ENCODE assay signal across 8 cellular contexts in the genomic region with DNA sequence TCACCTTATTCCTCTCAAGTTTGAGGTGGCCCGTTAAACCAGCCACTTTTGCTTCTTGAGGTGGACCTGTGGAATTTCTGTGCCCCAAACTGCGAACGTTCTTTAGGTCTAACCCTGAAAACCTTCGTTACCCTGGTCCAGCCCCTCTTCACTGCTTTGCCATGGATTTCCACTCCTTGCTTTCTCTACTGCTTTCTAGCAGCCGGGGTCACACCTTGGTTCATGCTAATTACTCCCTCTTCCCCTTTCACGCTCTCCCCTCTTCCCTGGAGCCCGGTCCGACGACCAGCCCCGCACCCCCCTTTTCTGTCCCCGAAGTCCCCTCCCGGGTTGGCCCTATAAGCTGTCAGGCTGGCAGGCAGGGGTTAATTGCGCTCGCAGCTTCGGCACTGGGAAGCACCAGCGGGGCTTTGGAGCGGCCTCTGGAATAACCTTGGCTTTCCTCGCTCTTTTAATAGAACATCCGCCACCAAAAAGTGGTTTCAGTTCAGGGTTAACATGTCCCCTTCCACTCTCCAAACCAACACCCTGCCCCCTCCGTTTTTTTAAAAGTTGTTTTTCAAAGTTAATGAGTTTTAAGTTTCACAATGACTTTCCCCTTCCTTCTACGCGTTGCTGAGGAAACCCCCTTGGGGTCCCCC. TPM values are rescaled to one million over a fixed set of nuclear protein-coding genes. Genes with fewer than 3 reads are reported as not detected.
A peak's percentile ranks its signal among the peaks of the same experiment; 100 is the strongest.
DNase-seq lines count a peak whose midpoint lies in the region; ATAC-seq and TF ChIP-seq lines count a peak whose summit lies in the region.

No MANE protein-coding gene starts in this region.

- H3K36me3 Mint-ChIP-seq in activated naive CD8-positive, alpha-beta T cell treated with anti-CD3 and anti-CD28 coated beads, Interleukin-2, amount 10 ng/mL, durations not matched to agents 7 days and 5 days = peaks cover 13% of the 10 kb centered on the region

- peaks cover 11% of the 10 kb centered on the region for H4K20me1 ChIP-seq in hepatocyte (ENCODE audit: insufficient read depth, poor library complexity, severe bottlenecking)

- H3K79me2 ChIP-seq in hepatocyte = peaks cover 35% of the 10 kb centered on the region

- no peaks in the 10 kb centered on the region for H3K27me3 ChIP-seq in hepatocyte

- H3K4me3 ChIP-seq in hepatocyte = peak overlapping the region; percentile 60

- no peak for TF ChIP-seq CTCF in hepatocyte (IDR thresholded peaks at IDR 0.05; ENCODE audit: poor library complexity)

- intact Hi-C loops in sciatic nerve (cut with DNase I) = loop anchor here (10.0 kb wide), 1 partner anchor 306 kb away; no protein-coding TSS in a partner anchor

- 2% methylated on average over 17 of the region's 22 CpGs for WGBS in hepatocyte (ENCODE audit: low lambda C conversion rate, missing lambda C conversion rate)

- H3K27me3 Mint-ChIP-seq in activated naive CD8-positive, alpha-beta T cell treated with anti-CD3 and anti-CD28 coated beads, Interleukin-2, amount 10 ng/mL, durations not matched to agents 7 days and 5 days = no peaks in the 10 kb centered on the region

- peak overlapping the region; percentile 42 for H2AFZ ChIP-seq in hepatocyte

- POLR2A ChIA-PET in activated naive CD8-positive, alpha-beta T cell treated with anti-CD3 and anti-CD28 coated beads, Interleukin-2, amount 10 ng/mL, durations not matched to agents 7 days and 5 days (lab: Charles Lee) = interaction anchor here (2.4 kb wide), 1 partner anchor 128 kb away, joined by 7 read pairs; no protein-coding TSS in a partner anchor

- peak overlapping the region; percentile 87 for H3K4me2 ChIP-seq in hepatocyte

- H3K36me3 ChIP-seq in hepatocyte (replicated peaks; ENCODE audit: insufficient read depth, low read depth) = no peaks in the 10 kb centered on the region

- peaks cover 20% of the 10 kb centered on the region for H3K4me1 ChIP-seq in hepatocyte (ENCODE audit: insufficient read depth)

- no peaks in the 10 kb centered on the region for H3K9me3 ChIP-seq in hepatocyte (ENCODE audit: low read depth)

- peak overlapping the region; percentile 96 for H3K4me3 Mint-ChIP-seq in activated naive CD8-positive, alpha-beta T cell treated with anti-CD3 and anti-CD28 coated beads, Interleukin-2, amount 10 ng/mL, durations not matched to agents 7 days and 5 days

- peaks cover 22% of the 10 kb centered on the region for H3K4me1 Mint-ChIP-seq in activated naive CD8-positive, alpha-beta T cell treated with anti-CD3 and anti-CD28 coated beads, Interleukin-2, amount 10 ng/mL, durations not matched to agents 7 days and 5 days

- DNase-seq in COLO668 (lab: John Stamatoyannopoulos, UW; ENCODE audit: unreplicated experiment) = peak; percentile 56
- peak; percentile 56 for DNase-seq in NCI-H510A treated with DMSO at 0.1 percent for 48 hours (lab: John Stamatoyannopoulos, UW)
- DNase-seq in activated naive CD8-positive, alpha-beta T cell treated with anti-CD3 and anti-CD28 coated beads, Interleukin-2, amount 10 ng/mL, durations not matched to agents 7 days and 5 days = peak; percentile 69
- DNase-seq in hepatocyte (ENCODE audit: low spot score) = peak; percentile 81
- DNase-seq in sciatic nerve (ENCODE audit: low spot score) = peak; percentile 85
- DNase-seq in dermis blood vessel endothelial cell = no peak

- ATAC-seq in GM19025 (IDR thresholded peaks at IDR 0.05; ENCODE audit: low read depth, unreplicated experiment) (peak; percentile 12), HG03135 (IDR thresholded peaks at IDR 0.05; ENCODE audit: unreplicated experiment) (peak; percentile 27), sciatic nerve (peak; percentile 54)
- peak; percentile 30 for ATAC-seq in activated naive CD8-positive, alpha-beta T cell treated with anti-CD3 and anti-CD28 coated beads, Interleukin-2, amount 10 ng/mL, durations not matched to agents 7 days and 5 days (ENCODE audit: low read depth)

- peak overlapping the region; percentile 99 for H3K27ac ChIP-seq in hepatocyte

- H3K9me3 Mint-ChIP-seq in activated naive CD8-positive, alpha-beta T cell treated with anti-CD3 and anti-CD28 coated beads, Interleukin-2, amount 10 ng/mL, durations not matched to agents 7 days and 5 days = peaks cover 8% of the 10 kb centered on the region

- peak overlapping the region; percentile 100 for H3K27ac Mint-ChIP-seq in activated naive CD8-positive, alpha-beta T cell treated with anti-CD3 and anti-CD28 coated beads, Interleukin-2, amount 10 ng/mL, durations not matched to agents 7 days and 5 days

- H3K9me2 ChIP-seq in hepatocyte (replicated peaks; ENCODE audit: insufficient read depth) = no peaks in the 10 kb centered on the region

RNA-seq across cellular contexts. Expression of gene HIVEP1, which starts 1.4 kb away (rescaled TPM):
- total RNA-seq in activated naive CD8-positive, alpha-beta T cell treated with anti-CD3 and anti-CD28 coated beads, Interleukin-2, amount 10 ng/mL, durations not matched to agents 7 days and 5 days = 10 to 100 TPM; 29.1 to 30.1 TPM
- total RNA-seq in hepatocyte (31.5 and 33.7 TPM in 2 replicates), sciatic nerve (48.6 TPM), dermis blood vessel endothelial cell (19.1 and 19.6 TPM in 2 replicates)
- 8.1 and 8.7 TPM in 2 replicates for polyA plus RNA-seq in hepatocyte
